Comparison of ENCODE assay signal across 22 cellular contexts in the genomic region with DNA sequence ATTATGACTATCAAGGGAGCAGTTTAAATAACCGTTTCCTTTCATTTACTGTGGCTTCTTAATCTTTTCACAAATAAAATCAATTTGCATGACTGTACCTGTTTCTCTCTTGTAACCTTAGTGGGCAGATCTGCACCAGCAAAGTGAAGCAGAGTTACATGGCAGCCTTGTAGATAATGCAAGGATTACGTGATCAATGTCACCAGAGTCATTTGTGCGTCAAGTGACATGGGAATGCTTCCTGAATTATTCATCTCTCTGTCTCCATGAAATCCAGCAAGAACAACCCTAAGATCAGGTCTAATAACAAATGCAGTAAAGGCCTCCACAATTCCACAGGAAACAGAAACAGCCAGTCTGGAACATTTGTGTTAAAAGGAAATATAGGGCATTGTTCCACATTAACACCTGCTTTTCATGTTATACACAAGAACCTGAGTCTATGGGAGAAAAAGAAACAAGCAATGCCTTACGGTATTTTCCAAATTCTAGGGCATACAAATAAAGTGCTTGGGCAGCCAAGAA. TPM values are rescaled to one million over a fixed set of nuclear protein-coding genes. Genes with fewer than 3 reads are reported as not detected.
DNase-seq lines count a peak whose midpoint lies in the region; TF ChIP-seq lines count a peak whose summit lies in the region.
"Had no signal": no experiment of that assay in that cellular context is flagged by ENCODE, and none has a peak within 500 bp of the region (broad histone marks: within the 10 kb centered on the region; RNA-seq: fewer than 3 reads in every experiment).

No MANE protein-coding gene starts in this region.

- peaks cover 10% of the 10 kb centered on the region in 2 experiments for H3K4me1 Mint-ChIP-seq in H9
- H3K4me1 Mint-ChIP-seq in immature natural killer cell: peaks cover 59 to 88% of the 10 kb centered on the region in 2 donors

- H3K4me1 ChIP-seq in H9 (ENCODE audit: insufficient read depth, low read length): peaks cover 3% of the 10 kb centered on the region
- no peaks in the 10 kb centered on the region for H3K4me1 ChIP-seq in esophagus muscularis mucosa

- H2BK15ac ChIP-seq in H9 (ENCODE audit: low read depth, low read length): no peak overlapping the region

- no peak overlapping the region for H3K18ac ChIP-seq in H9 (ENCODE audit: insufficient read length, low read depth, low read length)

- no peak overlapping the region for H3K23ac ChIP-seq in H9 (ENCODE audit: insufficient read length, low read depth, low read length)

- TF ChIP-seq CTCF in H9 (conservative IDR thresholded peaks at IDR 0.05) (no peak), lower leg skin (IDR thresholded peaks at IDR 0.05) (no peak), esophagus muscularis mucosa (IDR thresholded peaks at IDR 0.05) (no peak)

- H3K27ac Mint-ChIP-seq in H9 (peak overlapping the region; percentile 6 to 72 (median 58); a peak in 1 of 7 replicates), immature natural killer cell (peak overlapping the region; percentile 56 to 85 (median 81))
- H3K27ac Mint-ChIP-seq: CD4-positive, CD25-positive, alpha-beta regulatory T cell; IgD-negative memory B cell had no signal

- H3T11ph ChIP-seq in H9 (ENCODE audit: low read length): no peak overlapping the region

- no peaks in the 10 kb centered on the region for H3K9me3 Mint-ChIP-seq in H9
- H3K9me3 Mint-ChIP-seq in immature natural killer cell: no peaks in the 10 kb centered on the region
- H3K9me3 Mint-ChIP-seq: CD4-positive, CD25-positive, alpha-beta regulatory T cell had no signal

- no peak overlapping the region for H4K5ac ChIP-seq in H9 (ENCODE audit: insufficient read length, low read depth, low read length)

- no peak overlapping the region for H2BK120ac ChIP-seq in H9 (ENCODE audit: low read depth, low read length, poor library complexity, severe bottlenecking)

- H2BK20ac ChIP-seq in H9 (ENCODE audit: low read depth, low read length, poor library complexity, severe bottlenecking): no peak overlapping the region

- H3K27ac ChIP-seq in H9 (ENCODE audit: insufficient read length, low read depth, low read length): no peak overlapping the region
- H3K27ac ChIP-seq in esophagus muscularis mucosa (replicated peaks in 1 of 4): no peak overlapping the region
- H3K27ac ChIP-seq: BLaER1, KMS-11 had no signal

- no peak overlapping the region for H3K4me2 ChIP-seq in H9 (ENCODE audit: insufficient read depth, insufficient read length, low read length)
- H3K4me2 ChIP-seq: BLaER1, KMS-11 had no signal

- no peak overlapping the region for H4K8ac ChIP-seq in H9 (replicated peaks; ENCODE audit: insufficient read length, low read depth, low read length)

- H2AFZ ChIP-seq in H9 (ENCODE audit: low read length): no peak overlapping the region

- no peak overlapping the region for H4K91ac ChIP-seq in H9 (ENCODE audit: insufficient read length, low read depth, low read length)

- H2AK5ac ChIP-seq in H9 (ENCODE audit: insufficient read length, low read length): no peak overlapping the region

- no peaks in the 10 kb centered on the region for H3K79me2 ChIP-seq in H9 (ENCODE audit: insufficient read depth, low read length)

- H3K27me3 ChIP-seq in H9 (ENCODE audit: insufficient read depth, low read length) (no peaks in the 10 kb centered on the region), esophagus muscularis mucosa (peaks cover 0 to 4% (median 2%) of the 10 kb centered on the region in 4 donors)
- H3K27me3 ChIP-seq: BLaER1 had no signal

- no peak overlapping the region for H2BK12ac ChIP-seq in H9 (ENCODE audit: insufficient read length, low read depth, low read length)

- H3K56ac ChIP-seq in H9 (ENCODE audit: insufficient read length, low read depth, low read length): no peak overlapping the region

- H3K36me3 ChIP-seq in esophagus muscularis mucosa: no peaks in the 10 kb centered on the region

- intact Hi-C loops in lower leg skin (cut with DNase I; ENCODE audit: low total_unique reads) (no loop called here), esophagus muscularis mucosa (cut with DNase I) (no loop called here)

- H3K4me3 ChIP-seq in lower leg skin (ENCODE audit: low read depth, poor library complexity, severe bottlenecking): no peak overlapping the region
- no peak overlapping the region for H3K4me3 ChIP-seq in esophagus muscularis mucosa
- H3K4me3 ChIP-seq: BLaER1 had no signal

- H3K4ac ChIP-seq in H9 (ENCODE audit: low read depth, low read length): no peak overlapping the region

- H3K9ac ChIP-seq in H9 (ENCODE audit: extremely low read depth, insufficient read length, low read length): no peak overlapping the region
- H3K9ac ChIP-seq: BLaER1, KMS-11 had no signal

- no peaks in the 10 kb centered on the region for H4K20me1 ChIP-seq in H9 (ENCODE audit: control insufficient read depth, insufficient read depth, insufficient read length)
- H4K20me1 ChIP-seq: BLaER1 had no signal

- H3K14ac ChIP-seq in H9 (ENCODE audit: insufficient read depth, low read length): no peak overlapping the region; the same call in 1 of the 2 replicates

- no peak for TF ChIP-seq EP300 in esophagus muscularis mucosa (IDR thresholded peaks at IDR 0.05)

- no peaks in the 10 kb centered on the region for H3K23me2 ChIP-seq in H9 (ENCODE audit: insufficient read length, low read depth, low read length, poor library complexity, severe bottlenecking)

- no peak for TF ChIP-seq POLR2A in lower leg skin (IDR thresholded peaks at IDR 0.05)
- no peak for TF ChIP-seq POLR2A in esophagus muscularis mucosa (IDR thresholded peaks at IDR 0.05; ENCODE audit: low read depth)

- H3K9me3 ChIP-seq in H9 (ENCODE audit: control insufficient read depth, low read depth, low read length) (no peaks in the 10 kb centered on the region), esophagus muscularis mucosa (no peaks in the 10 kb centered on the region)

- no CpG with 5 or more reads among the region's 4 CpGs for WGBS in H9 (ENCODE audit: extremely low coverage, insufficient read length, low lambda C conversion rate)
- WGBS in lower leg skin, 2 donors: 73 to 80% methylated on average over 4 of the region's 4 CpGs
- WGBS in esophagus muscularis mucosa: 76% methylated on average over 4 of the region's 4 CpGs

- no peaks in the 10 kb centered on the region for H3K79me1 ChIP-seq in H9 (ENCODE audit: insufficient read depth, low read depth, low read length, poor library complexity, severe bottlenecking)

- DNase-seq in H9 (no peak), dermis microvascular lymphatic vessel endothelial cell (ENCODE audit: low read depth in 2 of 2) (peak; percentile 48 to 85), immature natural killer cell (no peak), retina (peak; percentile 39), lower leg skin (ENCODE audit: low spot score in 2 of 2) (no peak), HuH-7.5 (ENCODE audit: low spot score) (no peak), esophagus muscularis mucosa (ENCODE audit: extremely low spot score) (no peak)
- DNase-seq: CD4-positive, CD25-positive, alpha-beta regulatory T cell; DMS153; DND-41; HCEC 1CT; MM.1S; NCI-H2029 treated with DMSO at 0.1 percent for 48 hours; NCI-H446 treated with DMSO at 0.1 percent for 48 hours; NCI-H526; NCI-H82; NK-92 treated with Interleukin-12 subunit alpha and Interleukin-12 subunit beta, amount 100 ng/mL, for 24 hours; PC-3 had no signal

- H3K27me3 Mint-ChIP-seq in H9 (ENCODE audit: low read depth): no peaks in the 10 kb centered on the region; the same call in 1 of the 2 replicates
- peaks cover 0 to 6% (median 0%) of the 10 kb centered on the region in 3 donors for H3K27me3 Mint-ChIP-seq in immature natural killer cell (ENCODE audit: low read depth in 3 of 3)

- no peak overlapping the region for H2BK5ac ChIP-seq in H9 (ENCODE audit: insufficient read length, low read length)

- H3K4me3 Mint-ChIP-seq in H9 (no peak overlapping the region), immature natural killer cell (no peak overlapping the region)
- H3K4me3 Mint-ChIP-seq: CD4-positive, CD25-positive, alpha-beta regulatory T cell; IgD-negative memory B cell had no signal

- H3K36me3 Mint-ChIP-seq in H9 (ENCODE audit: insufficient read depth in 1 of 3, low read depth in 3 of 3): no peaks in the 10 kb centered on the region
- H3K36me3 Mint-ChIP-seq in immature natural killer cell: peaks cover 47 to 65% (median 61%) of the 10 kb centered on the region in 3 donors

RNA-seq across cellular contexts. Expression of a gene that starts 7.8 kb away (rescaled TPM):
- total RNA-seq in H9 (2021): not detected in 2 replicates
- 0.13 TPM in 2 replicates for total RNA-seq in dermis microvascular lymphatic vessel endothelial cell
- 1,000 to 10,000 TPM; 2,482 to 3,629 (median 2,746) TPM for polyA plus RNA-seq in immature natural killer cell
- total RNA-seq in lower leg skin: 1 to 10 TPM in 1 of 4 donors, not detected in 3; 1.7 TPM
- 1 to 10 TPM in 2 of 4 donors, under 1 TPM in 2; 0.40 to 3.1 (median 0.89) TPM for total RNA-seq in esophagus muscularis mucosa
- total RNA-seq: PC-3 had no signal
- polyA plus RNA-seq: AG04450 had no signal

RNA-seq across cellular contexts. Expression of a gene that starts 49.8 kb away (rescaled TPM):
- total RNA-seq in H9 (2021) (37.9 and 38.3 TPM in 2 replicates), dermis microvascular lymphatic vessel endothelial cell (6.7 and 12.6 TPM in 2 replicates), lower leg skin (1 to 10 TPM; 1.6 to 8.1 (median 4.6) TPM), esophagus muscularis mucosa (10 to 100 TPM in 1 of 4 donors, 1 to 10 TPM in 3; 8.4 to 12.5 (median 9.3) TPM)
- polyA plus RNA-seq in immature natural killer cell: not detected
- total RNA-seq: CD4-positive, CD25-positive, alpha-beta regulatory T cell had no signal
- polyA plus RNA-seq: CD4-positive, CD25-positive, alpha-beta regulatory T cell; IgD-negative memory B cell had no signal

Comparison
In these comparisons a context has a peak if more than half of its experiments do, and no peak if none do; other contexts are left out.
1. DNase-seq: peak in dermis microvascular lymphatic vessel endothelial cell (2 of 2) and retina (single experiment); none in H9 (single experiment), immature natural killer cell (0 of 3), lower leg skin (0 of 2), HuH-7.5 (single experiment) and esophagus muscularis mucosa (single experiment).